Comparison of ENCODE assay signal across 18 cellular contexts in the genomic region with DNA sequence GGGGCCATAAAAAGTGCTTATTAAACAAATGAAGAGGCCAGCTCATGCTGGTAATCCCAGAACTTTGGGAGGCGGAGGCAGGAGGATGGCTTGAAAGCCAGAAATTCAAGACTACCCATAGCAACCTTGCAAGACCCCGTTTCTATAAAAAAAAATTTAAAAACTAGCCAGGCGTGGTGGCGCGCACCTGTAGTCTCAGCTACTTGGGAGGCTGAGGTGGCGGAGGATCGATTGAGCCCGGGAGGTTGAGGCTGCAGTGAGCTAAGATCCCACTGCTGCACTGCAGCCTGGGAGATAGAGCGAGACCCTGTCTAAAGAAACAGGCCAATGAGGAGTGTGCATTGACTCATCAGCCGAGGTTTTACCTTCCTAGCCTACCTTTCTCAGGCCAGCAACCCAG. TPM values are rescaled to one million over a fixed set of nuclear protein-coding genes. Genes with fewer than 3 reads are reported as not detected.
A peak's percentile ranks its signal among the peaks of the same experiment; 100 is the strongest.
DNase-seq lines count a peak whose midpoint lies in the region; ATAC-seq and TF ChIP-seq lines count a peak whose summit lies in the region.
"Had no signal": no experiment of that assay in that cellular context is flagged by ENCODE, and none has a peak within 500 bp of the region (broad histone marks: within the 10 kb centered on the region; RNA-seq: fewer than 3 reads in every experiment).

No MANE protein-coding gene starts in this region.

- H3K27me3 ChIP-seq in RWPE2 (ENCODE audit: insufficient read depth, poor library complexity, severe bottlenecking): no peaks in the 10 kb centered on the region
- H3K27me3 ChIP-seq: BE2C had no signal

- no peak overlapping the region for H3K4me3 Mint-ChIP-seq in WTC11
- no peak overlapping the region for H3K4me3 Mint-ChIP-seq in natural killer cell treated with Interleukin-12 subunit alpha and Interleukin-12 subunit beta and Interleukin-15 and Interleukin-18, amount 100 ng/mL, for 72 hours

- no peaks in the 10 kb centered on the region for H3K27me3 Mint-ChIP-seq in WTC11 (ENCODE audit: low read depth)
- no peaks in the 10 kb centered on the region for H3K27me3 Mint-ChIP-seq in natural killer cell treated with Interleukin-12 subunit alpha and Interleukin-12 subunit beta and Interleukin-15 and Interleukin-18, amount 100 ng/mL, for 72 hours

- H3K27ac ChIP-seq in RWPE2 (ENCODE audit: poor library complexity, severe bottlenecking): no peak overlapping the region

- TF ChIP-seq CTCF in RWPE2 (IDR thresholded peaks at IDR 0.05; ENCODE audit: poor library complexity, severe bottlenecking): no peak
- no peak for TF ChIP-seq CTCF in WTC11 (IDR thresholded peaks at IDR 0.05)

- POLR2A ChIA-PET in WTC11 (lab: Charles Lee): no interaction called here

- CTCF ChIA-PET in WTC11 (lab: Charles Lee): interaction anchor here (1.0 to 1.9 kb wide), 2 partner anchors 57 to 132 kb away, joined by 3 to 7 read pairs; partner anchors contain the start of gene STX16

- H3K4me1 Mint-ChIP-seq in WTC11: no peaks in the 10 kb centered on the region
- H3K4me1 Mint-ChIP-seq in natural killer cell treated with Interleukin-12 subunit alpha and Interleukin-12 subunit beta and Interleukin-15 and Interleukin-18, amount 100 ng/mL, for 72 hours (ENCODE audit: low read depth in 2 of 2): no peaks in the 10 kb centered on the region

- H3K27ac Mint-ChIP-seq in WTC11: no peak overlapping the region
- H3K27ac Mint-ChIP-seq in natural killer cell treated with Interleukin-12 subunit alpha and Interleukin-12 subunit beta and Interleukin-15 and Interleukin-18, amount 100 ng/mL, for 72 hours: no peak overlapping the region

- H3K9me3 ChIP-seq in RWPE2 (ENCODE audit: severe bottlenecking): no peaks in the 10 kb centered on the region
- H3K9me3 ChIP-seq: BE2C had no signal

- ATAC-seq in RWPE2 (ENCODE audit: low read depth) (no peak), WTC11 (no peak)
- no peak for ATAC-seq in natural killer cell treated with Interleukin-12 subunit alpha and Interleukin-12 subunit beta and Interleukin-15 and Interleukin-18, amount 100 ng/mL, for 72 hours

- no peak overlapping the region for H3K4me3 ChIP-seq in RWPE2 (ENCODE audit: severe bottlenecking)

- peaks cover 4% of the 10 kb centered on the region for H3K9me3 Mint-ChIP-seq in WTC11
- H3K9me3 Mint-ChIP-seq in natural killer cell treated with Interleukin-12 subunit alpha and Interleukin-12 subunit beta and Interleukin-15 and Interleukin-18, amount 100 ng/mL, for 72 hours: no peaks in the 10 kb centered on the region

- DNase-seq in RWPE2 (ENCODE audit: low spot score): peak; percentile 52
- peak; percentile 3 for DNase-seq in WTC11 (ENCODE audit: low spot score)
- peak; percentile 3 for DNase-seq in mucosa of gallbladder (ENCODE audit: low spot score)
- DNase-seq in stimulated activated CD8-positive, alpha-beta memory T cell treated with anti-CD3 and anti-CD28 coated beads, Interleukin-4, amount 100 ng/mL, for 48 hours: peak; percentile 13
- DNase-seq in SIG-M5 (lab: John Stamatoyannopoulos, UW): no peak
- no peak for DNase-seq in NCI-H446 treated with DMSO at 0.1 percent for 48 hours (lab: John Stamatoyannopoulos, UW)
- DNase-seq in natural killer cell treated with Interleukin-12 subunit alpha and Interleukin-12 subunit beta and Interleukin-15 and Interleukin-18, amount 100 ng/mL, for 72 hours (ENCODE audit: low spot score): no peak
- DNase-seq: BE2C, DMS53, GDM1, IMR-90, MV-4-11, NCI-H1105 treated with DMSO at 0.1 percent for 48 hours, NCI-H1694, NCI-H2081 treated with DMSO at 0.1 percent for 48 hours, NCI-H2171 treated with DMSO at 0.1 percent for 48 hours, NCI-H526, OCI-M1 had no signal

- peaks cover 23% of the 10 kb centered on the region for H3K36me3 ChIP-seq in RWPE2 (ENCODE audit: low read depth)

- H3K36me3 Mint-ChIP-seq in WTC11: peaks cover 32% of the 10 kb centered on the region
- H3K36me3 Mint-ChIP-seq in natural killer cell treated with Interleukin-12 subunit alpha and Interleukin-12 subunit beta and Interleukin-15 and Interleukin-18, amount 100 ng/mL, for 72 hours: no peaks in the 10 kb centered on the region

- no peaks in the 10 kb centered on the region for H3K4me1 ChIP-seq in RWPE2 (ENCODE audit: insufficient read depth, poor library complexity, severe bottlenecking)

TF ChIP-seq in WTC11, 78 proteins besides CTCF, POLR2A, EP300 and RAD21 (continues in another document):
- no peak for TF ChIP-seq ZNF317 (CRISPR knock-in tag; IDR thresholded peaks at IDR 0.05; ENCODE audit: borderline replicate concordance, low read depth)
- TF ChIP-seq, protein P1, sequence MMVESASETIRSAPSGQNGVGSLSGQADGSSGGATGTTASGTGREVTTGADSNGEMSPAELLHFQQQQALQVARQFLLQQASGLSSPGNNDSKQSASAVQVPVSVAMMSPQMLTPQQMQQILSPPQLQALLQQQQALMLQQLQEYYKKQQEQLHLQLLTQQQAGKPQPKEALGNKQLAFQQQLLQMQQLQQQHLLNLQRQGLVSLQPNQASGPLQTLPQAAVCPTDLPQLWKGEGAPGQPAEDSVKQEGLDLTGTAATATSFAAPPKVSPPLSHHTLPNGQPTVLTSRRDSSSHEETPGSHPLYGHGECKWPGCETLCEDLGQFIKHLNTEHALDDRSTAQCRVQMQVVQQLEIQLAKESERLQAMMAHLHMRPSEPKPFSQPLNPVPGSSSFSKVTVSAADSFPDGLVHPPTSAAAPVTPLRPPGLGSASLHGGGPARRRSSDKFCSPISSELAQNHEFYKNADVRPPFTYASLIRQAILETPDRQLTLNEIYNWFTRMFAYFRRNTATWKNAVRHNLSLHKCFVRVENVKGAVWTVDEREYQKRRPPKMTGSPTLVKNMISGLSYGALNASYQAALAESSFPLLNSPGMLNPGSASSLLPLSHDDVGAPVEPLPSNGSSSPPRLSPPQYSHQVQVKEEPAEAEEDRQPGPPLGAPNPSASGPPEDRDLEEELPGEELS (CRISPR knock-in tag; IDR thresholded peaks at IDR 0.05): no peak
- no peak for TF ChIP-seq OVOL2 (CRISPR knock-in tag; IDR thresholded peaks at IDR 0.05; ENCODE audit: borderline replicate concordance)
- no peak for TF ChIP-seq ZNF512 (CRISPR knock-in tag; IDR thresholded peaks at IDR 0.05; ENCODE audit: borderline replicate concordance)
- TF ChIP-seq, protein P2, sequence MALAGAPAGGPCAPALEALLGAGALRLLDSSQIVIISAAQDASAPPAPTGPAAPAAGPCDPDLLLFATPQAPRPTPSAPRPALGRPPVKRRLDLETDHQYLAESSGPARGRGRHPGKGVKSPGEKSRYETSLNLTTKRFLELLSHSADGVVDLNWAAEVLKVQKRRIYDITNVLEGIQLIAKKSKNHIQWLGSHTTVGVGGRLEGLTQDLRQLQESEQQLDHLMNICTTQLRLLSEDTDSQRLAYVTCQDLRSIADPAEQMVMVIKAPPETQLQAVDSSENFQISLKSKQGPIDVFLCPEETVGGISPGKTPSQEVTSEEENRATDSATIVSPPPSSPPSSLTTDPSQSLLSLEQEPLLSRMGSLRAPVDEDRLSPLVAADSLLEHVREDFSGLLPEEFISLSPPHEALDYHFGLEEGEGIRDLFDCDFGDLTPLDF (CRISPR knock-in tag; IDR thresholded peaks at IDR 0.05): no peak
- TF ChIP-seq ATF2 (CRISPR knock-in tag; IDR thresholded peaks at IDR 0.05; ENCODE audit: borderline replicate concordance, low read depth): no peak

RNA-seq across cellular contexts. Expression of gene NPEPL1, which starts 15.2 kb away (rescaled TPM):
- total RNA-seq in WTC11 (2021): 35.3 to 39.9 TPM (median 35.8 TPM) in 3 replicates
- total RNA-seq in mucosa of gallbladder: 39.1 TPM
- 10 to 100 TPM; 23.6 to 30.4 TPM for total RNA-seq in natural killer cell treated with Interleukin-12 subunit alpha and Interleukin-12 subunit beta and Interleukin-15 and Interleukin-18, amount 100 ng/mL, for 72 hours

RNA-seq across cellular contexts. Expression of gene STX16, which starts 56.7 kb away (rescaled TPM):
- 89.1 to 116 TPM (median 113 TPM) in 3 replicates for total RNA-seq in WTC11 (2021)
- 63.7 TPM for total RNA-seq in mucosa of gallbladder
- 10 to 100 TPM; 92.4 to 92.8 TPM for total RNA-seq in natural killer cell treated with Interleukin-12 subunit alpha and Interleukin-12 subunit beta and Interleukin-15 and Interleukin-18, amount 100 ng/mL, for 72 hours

Comparison
In these comparisons a context has a peak if more than half of its experiments do, and no peak if none do; other contexts are left out.
1. DNase-seq: peak in RWPE2 (single experiment), WTC11 (single experiment), mucosa of gallbladder (single experiment) and stimulated activated CD8-positive, alpha-beta memory T cell treated with anti-CD3 and anti-CD28 coated beads, Interleukin-4, amount 100 ng/mL, for 48 hours (single experiment); none in SIG-M5 (single experiment), NCI-H446 treated with DMSO at 0.1 percent for 48 hours (single experiment) and natural killer cell treated with Interleukin-12 subunit alpha and Interleukin-12 subunit beta and Interleukin-15 and Interleukin-18, amount 100 ng/mL, for 72 hours (single experiment).